ENCODE assay signal across 6 cellular contexts in the genomic region with DNA sequence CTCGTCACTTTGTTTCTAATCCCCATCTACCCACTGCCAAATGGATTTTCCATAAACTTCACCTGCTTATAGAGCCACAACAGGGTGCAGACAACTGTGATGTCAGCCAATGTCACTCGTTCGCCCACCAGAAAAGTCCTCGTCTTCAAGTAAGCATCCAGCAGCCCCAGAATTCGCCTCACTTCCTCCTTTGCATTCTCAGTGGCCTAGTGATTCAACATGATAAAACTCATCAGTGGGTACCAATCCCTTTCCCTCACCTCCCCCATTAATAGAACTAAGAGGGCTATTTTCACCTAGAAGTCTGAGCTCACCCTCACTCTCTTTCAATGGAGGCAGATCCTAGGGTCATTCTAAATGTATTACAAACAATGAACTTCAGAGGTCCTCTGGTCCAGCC. TPM values are rescaled to one million over a fixed set of nuclear protein-coding genes. Genes with fewer than 3 reads are reported as not detected.
A peak's percentile ranks its signal among the peaks of the same experiment; 100 is the strongest.
DNase-seq lines count a peak whose midpoint lies in the region; ATAC-seq, FAIRE-seq and TF ChIP-seq lines count a peak whose summit lies in the region.
"Not testable (repeated sequence)": the region's sequence is repeated elsewhere in the genome, so short reads cannot be mapped to it uniquely, and the experiment has no call there.

No MANE protein-coding gene starts in this region.

- intact Hi-C loops in OCI-LY7 (cut with micrococcal nuclease; ENCODE audit: unreplicated experiment) = loop anchor here (5.0 kb wide), 1 partner anchor 311 kb away; a partner anchor contains a TSS
- intact Hi-C loops in activated CD8-positive, alpha-beta T cell treated with anti-CD3 and anti-CD28 coated beads for 36 hours (cut with micrococcal nuclease); K562 (cut with micrococcal nuclease): not testable (repeated sequence)

- peaks cover 76% of the 10 kb centered on the region for H3K79me2 ChIP-seq in OCI-LY7 (ENCODE audit: insufficient read depth, low read depth, low read length)
- peaks cover 89% of the 10 kb centered on the region for H3K79me2 ChIP-seq in K562 (ENCODE audit: control insufficient read depth, insufficient read depth, low read length)

- not testable (repeated sequence) for FAIRE-seq in GM12891 (lab: Jason Lieb, UNC); K562 (lab: Jason Lieb, UNC)

- H4K20me1 ChIP-seq in OCI-LY7 (ENCODE audit: insufficient read depth, low read length) = peaks cover 25% of the 10 kb centered on the region
- H4K20me1 ChIP-seq in K562 (replicated peaks; ENCODE audit: control insufficient read depth, insufficient read depth, low read length) = not testable (repeated sequence)

- 87% methylated on average over 5 of the region's 5 CpGs for WGBS in K562 (ENCODE audit: insufficient coverage, low coverage, missing lambda C conversion rate)

- not testable (repeated sequence) for TF ChIP-seq EP300 in K562 (IDR thresholded peaks at IDR 0.05; ENCODE audit: low read length)

- BruUV-seq in OCI-LY7 (replicated peaks; lab: Mats Ljungman, UMichigan); K562 (replicated peaks; lab: Mats Ljungman, UMichigan): not testable (repeated sequence)

- TF ChIP-seq RAD21 in K562 (CRISPR knock-in tag; conservative IDR thresholded peaks at IDR 0.05 in 1 of 2, IDR thresholded peaks at IDR 0.05 in 1 of 2) = not testable (repeated sequence)

- 0 out of 4 replicates have a peak overlapping the region, but pooled peaks of 1 of the 2 experiments have one; percentile 27 for H3K9ac ChIP-seq in K562 (ENCODE audit: insufficient read depth in 1 of 2, low read depth in 2 of 2, low read length in 2 of 2)

- H3K36me3 ChIP-seq in OCI-LY7 (ENCODE audit: insufficient read depth, low read length) = peaks cover 90% of the 10 kb centered on the region
- peaks cover 85% of the 10 kb centered on the region for H3K36me3 ChIP-seq in K562 (ENCODE audit: control insufficient read depth, insufficient read depth, low read length)

- not testable (repeated sequence) for DNase-seq in GM12891 (ENCODE audit: insufficient read length, low spot score); OCI-LY7 (ENCODE audit: low spot score); activated CD8-positive, alpha-beta T cell treated with anti-CD3 and anti-CD28 coated beads for 36 hours; K562 (ENCODE audit: extremely low read depth in 1 of 4, low spot score in 3 of 4); naive B cell; stimulated activated naive CD8-positive, alpha-beta T cell treated with anti-CD3 and anti-CD28 coated beads, Interleukin-15, amount 100 ng/mL, for 72 hours

- H3K27me3 Mint-ChIP-seq in activated CD8-positive, alpha-beta T cell treated with anti-CD3 and anti-CD28 coated beads for 36 hours; naive B cell; stimulated activated naive CD8-positive, alpha-beta T cell treated with anti-CD3 and anti-CD28 coated beads, Interleukin-15, amount 100 ng/mL, for 72 hours: not testable (repeated sequence)

- H3K9me2 ChIP-seq in OCI-LY7 (ENCODE audit: insufficient read depth, low read length) = not testable (repeated sequence)

- not testable (repeated sequence) for H3K27me3 ChIP-seq in K562 (ENCODE audit: control insufficient read depth in 2 of 2, insufficient read depth in 2 of 2, low read length in 2 of 2)

- not testable (repeated sequence) for H3K4me3 ChIP-seq in OCI-LY7 (ENCODE audit: low read depth, low read length, poor library complexity, severe bottlenecking); K562

- TF ChIP-seq POLR2A in GM12891 (IDR thresholded peaks at IDR 0.05; ENCODE audit: low read depth, low read length); K562 (conservative IDR thresholded peaks at IDR 0.05): not testable (repeated sequence)

- peaks cover 81% of the 10 kb centered on the region for H3K36me3 Mint-ChIP-seq in activated CD8-positive, alpha-beta T cell treated with anti-CD3 and anti-CD28 coated beads for 36 hours (ENCODE audit: low read depth)
- peaks cover 17 to 33% of the 10 kb centered on the region in 2 donors for H3K36me3 Mint-ChIP-seq in naive B cell

- H3K9me3 Mint-ChIP-seq in activated CD8-positive, alpha-beta T cell treated with anti-CD3 and anti-CD28 coated beads for 36 hours; naive B cell; stimulated activated naive CD8-positive, alpha-beta T cell treated with anti-CD3 and anti-CD28 coated beads, Interleukin-15, amount 100 ng/mL, for 72 hours: not testable (repeated sequence)

- not testable (repeated sequence) for ATAC-seq in activated CD8-positive, alpha-beta T cell treated with anti-CD3 and anti-CD28 coated beads for 36 hours; K562; naive B cell (ENCODE audit: low read depth in 2 of 2); stimulated activated naive CD8-positive, alpha-beta T cell treated with anti-CD3 and anti-CD28 coated beads, Interleukin-15, amount 100 ng/mL, for 72 hours

- not testable (repeated sequence) for H3K9me1 ChIP-seq in K562 (ENCODE audit: control insufficient read depth, insufficient read depth, low read length)

- peaks cover 35% of the 10 kb centered on the region for H3K4me1 ChIP-seq in OCI-LY7 (ENCODE audit: insufficient read depth, low read length, poor library complexity, severe bottlenecking)
- H3K4me1 ChIP-seq in K562 (replicated peaks in 1 of 2; ENCODE audit: control insufficient read depth in 2 of 2, insufficient read depth in 2 of 2, low read length in 2 of 2) = peaks cover 22 to 35% of the 10 kb centered on the region in 2 experiments; a peak in 4 of 5 replicates

- peak overlapping the region; percentile 96 for H3K4me3 Mint-ChIP-seq in activated CD8-positive, alpha-beta T cell treated with anti-CD3 and anti-CD28 coated beads for 36 hours
- peak overlapping the region in 3 of 8 donors; percentile 2 to 76 (median 37) for H3K4me3 Mint-ChIP-seq in naive B cell
- H3K4me3 Mint-ChIP-seq in stimulated activated naive CD8-positive, alpha-beta T cell treated with anti-CD3 and anti-CD28 coated beads, Interleukin-15, amount 100 ng/mL, for 72 hours = peak overlapping the region; percentile 95 to 100

- H3K4me2 ChIP-seq in OCI-LY7 (ENCODE audit: low read length) (0 out of 2 replicates have a peak overlapping the region, but pooled peaks have one; percentile 96), K562 (ENCODE audit: insufficient read depth, low read length) (peak overlapping the region; percentile 96)

- TF ChIP-seq CTCF in OCI-LY7 (conservative IDR thresholded peaks at IDR 0.05; ENCODE audit: low read length); activated CD8-positive, alpha-beta T cell treated with anti-CD3 and anti-CD28 coated beads for 36 hours (IDR thresholded peaks at IDR 0.05); K562 (IDR thresholded peaks at IDR 0.05 in 2 of 3, conservative IDR thresholded peaks at IDR 0.05 in 1 of 3; ENCODE audit: insufficient read depth in 2 of 3, low read depth in 1 of 3, low read length in 3 of 3): not testable (repeated sequence)

- peak overlapping the region; percentile 97 for H3K27ac Mint-ChIP-seq in activated CD8-positive, alpha-beta T cell treated with anti-CD3 and anti-CD28 coated beads for 36 hours
- H3K27ac Mint-ChIP-seq in naive B cell = peak overlapping the region; percentile 2 to 67 (median 14)
- H3K27ac Mint-ChIP-seq in stimulated activated naive CD8-positive, alpha-beta T cell treated with anti-CD3 and anti-CD28 coated beads, Interleukin-15, amount 100 ng/mL, for 72 hours = peak overlapping the region; percentile 84 to 93

- not testable (repeated sequence) for H2AFZ ChIP-seq in OCI-LY7 (ENCODE audit: low read length); K562 (ENCODE audit: low read depth, low read length)

- not testable (repeated sequence) for H3K9me3 ChIP-seq in OCI-LY7 (ENCODE audit: low read length); K562 (replicated peaks; ENCODE audit: control insufficient read depth, insufficient read depth, low read depth, low read length)

- peaks cover 65% of the 10 kb centered on the region for H3K4me1 Mint-ChIP-seq in activated CD8-positive, alpha-beta T cell treated with anti-CD3 and anti-CD28 coated beads for 36 hours (ENCODE audit: low read depth)
- H3K4me1 Mint-ChIP-seq in naive B cell = peaks cover 38 to 65% (median 64%) of the 10 kb centered on the region in 3 donors
- H3K4me1 Mint-ChIP-seq in stimulated activated naive CD8-positive, alpha-beta T cell treated with anti-CD3 and anti-CD28 coated beads, Interleukin-15, amount 100 ng/mL, for 72 hours = peaks cover 73% of the 10 kb centered on the region

- POLR2A ChIA-PET in OCI-LY7 (lab: Charles Lee) = not testable (repeated sequence)
- POLR2A ChIA-PET in activated CD8-positive, alpha-beta T cell treated with anti-CD3 and anti-CD28 coated beads for 36 hours (lab: Charles Lee) = interaction anchor here (0.6 to 11.0 kb wide), 9 partner anchors 14 to 275 kb away, joined by 3 to 156 read pairs (median 4); a partner anchor contains a TSS
- POLR2A ChIA-PET in K562 (lab: Yijun Ruan, JAX) = interaction anchor here (1.9 to 2.3 kb wide), 2 partner anchors 21 to 94 kb away, joined by 7 to 8 read pairs; a partner anchor contains a TSS

- not testable (repeated sequence) for H3K27ac ChIP-seq in OCI-LY7 (ENCODE audit: low read depth, low read length, poor library complexity, severe bottlenecking); K562 (ENCODE audit: extremely low read depth, low read depth, low read length)

- CTCF ChIA-PET in OCI-LY7 (lab: Charles Lee; ENCODE audit: unreplicated experiment); K562 (lab: Yijun Ruan, JAX; ENCODE audit: low intra/inter-chr PET ratio): not testable (repeated sequence)
- CTCF ChIA-PET in activated CD8-positive, alpha-beta T cell treated with anti-CD3 and anti-CD28 coated beads for 36 hours (lab: Charles Lee) = interaction anchor here (0.6 to 4.9 kb wide), 4 partner anchors 11 to 146 kb away, joined by 3 to 29 read pairs (median 16); a partner anchor contains a TSS

- in situ Hi-C loops in K562 (cut with MboI) = not testable (repeated sequence)

RNA-seq across cellular contexts. Expression of a gene that starts 2.8 kb away (rescaled TPM):
- 2,783 TPM for polyA plus RNA-seq in GM12891 (2012; ENCODE audit: low read depth, missing spikeins)
- 2,328 and 2,651 TPM in 2 replicates for total RNA-seq in OCI-LY7 (2014; rRNA removed; shearing (Covaris generic))
- total RNA-seq in OCI-LY7 (2022) = 1,778 and 1,903 TPM in 2 replicates
- 1,000 to 10,000 TPM; 1,925 to 1,979 TPM for total RNA-seq in activated CD8-positive, alpha-beta T cell treated with anti-CD3 and anti-CD28 coated beads for 36 hours
- total RNA-seq in K562 (2011; cell fraction: chromatin; rRNA removed; ENCODE audit: low replicate concordance) = 157 and 277 TPM in 2 replicates
- 471 and 476 TPM in 2 replicates for total RNA-seq in K562 (2011; cell fraction: nucleolus; rRNA removed)
- 624 and 1,167 TPM in 2 replicates for total RNA-seq in K562 (2011; cell fraction: nucleoplasm; rRNA removed)
- total RNA-seq in K562 (2014; rRNA removed) = 2,058 and 2,269 TPM in 2 replicates
- total RNA-seq in K562 (2014; rRNA removed; fragmentation: Illumina TruSeq; extraction: Trizol) = 1,872 and 2,117 TPM in 2 replicates
- 2,017 and 2,035 TPM in 2 replicates for total RNA-seq in K562 (2015; rRNA removed; fragmentation: Illumina TruSeq; extraction: Trizol)
- 1,822 and 1,912 TPM in 2 replicates for total RNA-seq in K562 (2021)
- 2,098 and 2,266 TPM in 2 replicates for polyA plus RNA-seq in K562 (2011; rRNA removed)
- polyA plus RNA-seq in K562 (2011; cell fraction: cytosol; rRNA removed) = 2,402 and 2,852 TPM in 2 replicates
- 1,113 and 1,374 TPM in 2 replicates for polyA plus RNA-seq in K562 (2011; cell fraction: nucleus; rRNA removed)
- 1,964 and 2,831 TPM in 2 replicates for polyA plus RNA-seq in K562 (2012)
- 1,982 and 2,349 TPM in 2 replicates for polyA plus RNA-seq in K562 (2014; fragmentation: Illumina TruSeq; extraction: Trizol)
- 1,000 to 10,000 TPM in 1 of 2 experiments, 100 to 1,000 TPM in 1; 985 to 1,460 TPM for polyA plus RNA-seq in K562 (2014; fragmentation: Nextera tagmentation; extraction: Ambion mirVana)
- 1,633 and 1,674 TPM in 2 replicates for polyA plus RNA-seq in K562 (2014; rRNA removed)
- polyA minus RNA-seq in K562 (2011; rRNA and poly(A)+ RNA removed) = 1,497 and 1,545 TPM in 2 replicates
- 1,399 and 1,500 TPM in 2 replicates for polyA minus RNA-seq in K562 (2011; cell fraction: cytosol; rRNA and poly(A)+ RNA removed)
- 145 and 316 TPM in 2 replicates for polyA minus RNA-seq in K562 (2011; cell fraction: nucleus; rRNA and poly(A)+ RNA removed)
- polyA plus RNA-seq in naive B cell (ENCODE audit: low read depth in 6 of 6) = 1,000 to 10,000 TPM; 1,313 to 1,862 (median 1,450) TPM

RNA-seq across cellular contexts. Expression of a gene that starts 20.4 kb away (rescaled TPM):
- 13.0 TPM for polyA plus RNA-seq in GM12891 (2012; ENCODE audit: low read depth, missing spikeins)
- 15.6 and 22.5 TPM in 2 replicates for total RNA-seq in OCI-LY7 (2014; rRNA removed; shearing (Covaris generic))
- 38.2 and 40.4 TPM in 2 replicates for total RNA-seq in OCI-LY7 (2022)
- 10 to 100 TPM; 34.4 to 38.0 TPM for total RNA-seq in activated CD8-positive, alpha-beta T cell treated with anti-CD3 and anti-CD28 coated beads for 36 hours
- total RNA-seq in K562 (2011; cell fraction: chromatin; rRNA removed; ENCODE audit: low replicate concordance) = 47.7 and 72.1 TPM in 2 replicates
- total RNA-seq in K562 (2011; cell fraction: nucleolus; rRNA removed) = 38.0 and 41.8 TPM in 2 replicates
- 30.8 and 37.0 TPM in 2 replicates for total RNA-seq in K562 (2011; cell fraction: nucleoplasm; rRNA removed)
- total RNA-seq in K562 (2014; rRNA removed) = 18.5 and 20.9 TPM in 2 replicates
- 7.2 and 9.6 TPM in 2 replicates for total RNA-seq in K562 (2014; rRNA removed; fragmentation: Illumina TruSeq; extraction: Trizol)
- total RNA-seq in K562 (2015; rRNA removed; fragmentation: Illumina TruSeq; extraction: Trizol) = 11.5 and 12.4 TPM in 2 replicates
- total RNA-seq in K562 (2021) = 38.9 and 44.3 TPM in 2 replicates
- polyA plus RNA-seq in K562 (2011; rRNA removed) = 15.7 and 31.2 TPM in 2 replicates
- 12.9 and 21.9 TPM in 2 replicates for polyA plus RNA-seq in K562 (2011; cell fraction: cytosol; rRNA removed)
- polyA plus RNA-seq in K562 (2011; cell fraction: nucleus; rRNA removed) = 57.1 and 64.8 TPM in 2 replicates
- 25.7 and 28.0 TPM in 2 replicates for polyA plus RNA-seq in K562 (2012)
- 22.8 and 26.7 TPM in 2 replicates for polyA plus RNA-seq in K562 (2014; fragmentation: Illumina TruSeq; extraction: Trizol)
- 1 to 10 TPM in 1 of 2 experiments, under 1 TPM in 1; 0.66 to 1.5 TPM for polyA plus RNA-seq in K562 (2014; fragmentation: Nextera tagmentation; extraction: Ambion mirVana)
- polyA plus RNA-seq in K562 (2014; rRNA removed) = 24.3 and 28.2 TPM in 2 replicates
- 12.0 and 15.6 TPM in 2 replicates for polyA minus RNA-seq in K562 (2011; rRNA and poly(A)+ RNA removed)
- polyA minus RNA-seq in K562 (2011; cell fraction: cytosol; rRNA and poly(A)+ RNA removed) = 8.6 and 12.8 TPM in 2 replicates
- 10.0 and 15.2 TPM in 2 replicates for polyA minus RNA-seq in K562 (2011; cell fraction: nucleus; rRNA and poly(A)+ RNA removed)
- 10 to 100 TPM; 12.7 to 20.8 (median 16.2) TPM for polyA plus RNA-seq in naive B cell (ENCODE audit: low read depth in 6 of 6)

RNA-seq across cellular contexts. Expression of a gene that starts 24.3 kb away (rescaled TPM):
- 1.8 TPM for polyA plus RNA-seq in GM12891 (2012; ENCODE audit: low read depth, missing spikeins)
- 0.08 and 0.28 TPM in 2 replicates for total RNA-seq in OCI-LY7 (2014; rRNA removed; shearing (Covaris generic))
- total RNA-seq in OCI-LY7 (2022) (0.21 and 0.30 TPM in 2 replicates), K562 (2014; rRNA removed) (66.4 and 75.0 TPM in 2 replicates), K562 (2014; rRNA removed; fragmentation: Illumina TruSeq; extraction: Trizol) (44.1 and 45.1 TPM in 2 replicates), K562 (2015; rRNA removed; fragmentation: Illumina TruSeq; extraction: Trizol) (71.3 and 71.7 TPM in 2 replicates), K562 (2021) (89.2 and 89.7 TPM in 2 replicates)
- 10 to 100 TPM; 41.1 to 43.0 TPM for total RNA-seq in activated CD8-positive, alpha-beta T cell treated with anti-CD3 and anti-CD28 coated beads for 36 hours
- total RNA-seq in K562 (2011; cell fraction: chromatin; rRNA removed; ENCODE audit: low replicate concordance) = 39.7 and 135 TPM in 2 replicates
- total RNA-seq in K562 (2011; cell fraction: nucleolus; rRNA removed) = 22.0 and 31.1 TPM in 2 replicates
- 33.6 and 34.6 TPM in 2 replicates for total RNA-seq in K562 (2011; cell fraction: nucleoplasm; rRNA removed)
- polyA plus RNA-seq in K562 (2011; rRNA removed) (17.6 and 33.5 TPM in 2 replicates), K562 (2014; fragmentation: Illumina TruSeq; extraction: Trizol) (35.3 and 45.0 TPM in 2 replicates), K562 (2014; fragmentation: Nextera tagmentation; extraction: Ambion mirVana) (1 to 10 TPM; 1.5 to 2.5 TPM), K562 (2014; rRNA removed) (26.0 and 30.1 TPM in 2 replicates), naive B cell (ENCODE audit: low read depth in 6 of 6) (10 to 100 TPM in 5 of 6 donors, 1 to 10 TPM in 1; 2.0 to 45.3 (median 15.9) TPM)
- 5.7 and 18.0 TPM in 2 replicates for polyA plus RNA-seq in K562 (2011; cell fraction: cytosol; rRNA removed)
- 53.7 and 161 TPM in 2 replicates for polyA plus RNA-seq in K562 (2011; cell fraction: nucleus; rRNA removed)
- polyA plus RNA-seq in K562 (2012) = 43.6 and 58.2 TPM in 2 replicates
- polyA minus RNA-seq in K562 (2011; rRNA and poly(A)+ RNA removed) = 82.9 and 138 TPM in 2 replicates
- polyA minus RNA-seq in K562 (2011; cell fraction: cytosol; rRNA and poly(A)+ RNA removed) = 55.4 and 84.5 TPM in 2 replicates
- polyA minus RNA-seq in K562 (2011; cell fraction: nucleus; rRNA and poly(A)+ RNA removed) = 20.5 and 109 TPM in 2 replicates

RNA-seq across cellular contexts. Expression of a gene that starts 30.8 kb away (rescaled TPM):
- 89.2 TPM for polyA plus RNA-seq in GM12891 (2012; ENCODE audit: low read depth, missing spikeins)
- 130 and 133 TPM in 2 replicates for total RNA-seq in OCI-LY7 (2014; rRNA removed; shearing (Covaris generic))
- total RNA-seq in OCI-LY7 (2022) (162 and 174 TPM in 2 replicates), K562 (2014; rRNA removed) (185 and 203 TPM in 2 replicates), K562 (2014; rRNA removed; fragmentation: Illumina TruSeq; extraction: Trizol) (161 and 172 TPM in 2 replicates), K562 (2015; rRNA removed; fragmentation: Illumina TruSeq; extraction: Trizol) (195 and 217 TPM in 2 replicates), K562 (2021) (176 and 203 TPM in 2 replicates)
- total RNA-seq in activated CD8-positive, alpha-beta T cell treated with anti-CD3 and anti-CD28 coated beads for 36 hours = 100 to 1,000 TPM; 159 to 164 TPM
- total RNA-seq in K562 (2011; cell fraction: chromatin; rRNA removed; ENCODE audit: low replicate concordance) = 245 and 284 TPM in 2 replicates
- 124 TPM in 2 replicates for total RNA-seq in K562 (2011; cell fraction: nucleolus; rRNA removed)
- total RNA-seq in K562 (2011; cell fraction: nucleoplasm; rRNA removed) = 132 and 142 TPM in 2 replicates
- polyA plus RNA-seq in K562 (2011; rRNA removed) (36.0 and 48.6 TPM in 2 replicates), K562 (2014; fragmentation: Illumina TruSeq; extraction: Trizol) (190 and 220 TPM in 2 replicates), K562 (2014; fragmentation: Nextera tagmentation; extraction: Ambion mirVana) (1 to 10 TPM; 6.2 to 9.9 TPM), K562 (2014; rRNA removed) (121 and 125 TPM in 2 replicates), naive B cell (ENCODE audit: low read depth in 6 of 6) (10 to 100 TPM in 5 of 6 donors, 1 to 10 TPM in 1; 3.4 to 27.5 (median 17.8) TPM)
- 40.7 and 41.9 TPM in 2 replicates for polyA plus RNA-seq in K562 (2011; cell fraction: cytosol; rRNA removed)
- polyA plus RNA-seq in K562 (2011; cell fraction: nucleus; rRNA removed) = 130 and 158 TPM in 2 replicates
- 115 and 136 TPM in 2 replicates for polyA plus RNA-seq in K562 (2012)
- 61.0 and 97.7 TPM in 2 replicates for polyA minus RNA-seq in K562 (2011; rRNA and poly(A)+ RNA removed)
- polyA minus RNA-seq in K562 (2011; cell fraction: cytosol; rRNA and poly(A)+ RNA removed) = 55.1 and 63.3 TPM in 2 replicates
- 55.5 and 81.5 TPM in 2 replicates for polyA minus RNA-seq in K562 (2011; cell fraction: nucleus; rRNA and poly(A)+ RNA removed)

RNA-seq across cellular contexts. Expression of a gene that starts 41.7 kb away (rescaled TPM):
- polyA plus RNA-seq in GM12891 (2012; ENCODE audit: low read depth, missing spikeins) = 38.5 TPM
- total RNA-seq in OCI-LY7 (2014; rRNA removed; shearing (Covaris generic)) = 41.2 and 52.8 TPM in 2 replicates
- total RNA-seq in OCI-LY7 (2022) = 81.6 and 92.6 TPM in 2 replicates
- 100 to 1,000 TPM; 115 to 120 TPM for total RNA-seq in activated CD8-positive, alpha-beta T cell treated with anti-CD3 and anti-CD28 coated beads for 36 hours
- 108 and 289 TPM in 2 replicates for total RNA-seq in K562 (2011; cell fraction: chromatin; rRNA removed; ENCODE audit: low replicate concordance)
- 172 and 175 TPM in 2 replicates for total RNA-seq in K562 (2011; cell fraction: nucleolus; rRNA removed)
- total RNA-seq in K562 (2011; cell fraction: nucleoplasm; rRNA removed) = 130 TPM in 2 replicates
- total RNA-seq in K562 (2014; rRNA removed) = 26.4 and 31.7 TPM in 2 replicates
- 12.6 and 16.7 TPM in 2 replicates for total RNA-seq in K562 (2014; rRNA removed; fragmentation: Illumina TruSeq; extraction: Trizol)
- total RNA-seq in K562 (2015; rRNA removed; fragmentation: Illumina TruSeq; extraction: Trizol) = 20.7 and 22.1 TPM in 2 replicates
- total RNA-seq in K562 (2021) = 77.3 and 90.5 TPM in 2 replicates
- polyA plus RNA-seq in K562 (2011; rRNA removed) = 36.8 and 50.2 TPM in 2 replicates
- polyA plus RNA-seq in K562 (2011; cell fraction: cytosol; rRNA removed) = 30.9 and 49.9 TPM in 2 replicates
- polyA plus RNA-seq in K562 (2011; cell fraction: nucleus; rRNA removed) = 239 and 311 TPM in 2 replicates
- polyA plus RNA-seq in K562 (2012) = 41.6 and 58.4 TPM in 2 replicates
- polyA plus RNA-seq in K562 (2014; fragmentation: Illumina TruSeq; extraction: Trizol) = 27.9 and 31.2 TPM in 2 replicates
- under 1 TPM; 0.32 to 0.59 TPM for polyA plus RNA-seq in K562 (2014; fragmentation: Nextera tagmentation; extraction: Ambion mirVana)
- 49.5 and 64.2 TPM in 2 replicates for polyA plus RNA-seq in K562 (2014; rRNA removed)
- polyA minus RNA-seq in K562 (2011; rRNA and poly(A)+ RNA removed) = 22.5 TPM in 2 replicates
- 22.3 and 28.2 TPM in 2 replicates for polyA minus RNA-seq in K562 (2011; cell fraction: cytosol; rRNA and poly(A)+ RNA removed)
- 38.9 and 46.8 TPM in 2 replicates for polyA minus RNA-seq in K562 (2011; cell fraction: nucleus; rRNA and poly(A)+ RNA removed)
- 10 to 100 TPM in 5 of 6 donors, 1 to 10 TPM in 1; 9.7 to 15.5 (median 12.5) TPM for polyA plus RNA-seq in naive B cell (ENCODE audit: low read depth in 6 of 6)

Comparison
In these comparisons a context has a peak if more than half of its experiments do, and no peak if none do; other contexts are left out.
1. H3K27ac Mint-ChIP-seq: peak in every context shown above with its lines; median percentile 97 in activated CD8-positive, alpha-beta T cell treated with anti-CD3 and anti-CD28 coated beads for 36 hours; 88 in stimulated activated naive CD8-positive, alpha-beta T cell treated with anti-CD3 and anti-CD28 coated beads, Interleukin-15, amount 100 ng/mL, for 72 hours; 14 in naive B cell.
2. RNA of a gene that starts 24.3 kb away (total RNA-seq): 22.0 to 135 TPM in K562 and 41.1 to 43.0 TPM in activated CD8-positive, alpha-beta T cell treated with anti-CD3 and anti-CD28 coated beads for 36 hours; 0.08 to 0.30 TPM in OCI-LY7; every median in the first group is over 10 times any median in the second.